In the genomic region with DNA sequence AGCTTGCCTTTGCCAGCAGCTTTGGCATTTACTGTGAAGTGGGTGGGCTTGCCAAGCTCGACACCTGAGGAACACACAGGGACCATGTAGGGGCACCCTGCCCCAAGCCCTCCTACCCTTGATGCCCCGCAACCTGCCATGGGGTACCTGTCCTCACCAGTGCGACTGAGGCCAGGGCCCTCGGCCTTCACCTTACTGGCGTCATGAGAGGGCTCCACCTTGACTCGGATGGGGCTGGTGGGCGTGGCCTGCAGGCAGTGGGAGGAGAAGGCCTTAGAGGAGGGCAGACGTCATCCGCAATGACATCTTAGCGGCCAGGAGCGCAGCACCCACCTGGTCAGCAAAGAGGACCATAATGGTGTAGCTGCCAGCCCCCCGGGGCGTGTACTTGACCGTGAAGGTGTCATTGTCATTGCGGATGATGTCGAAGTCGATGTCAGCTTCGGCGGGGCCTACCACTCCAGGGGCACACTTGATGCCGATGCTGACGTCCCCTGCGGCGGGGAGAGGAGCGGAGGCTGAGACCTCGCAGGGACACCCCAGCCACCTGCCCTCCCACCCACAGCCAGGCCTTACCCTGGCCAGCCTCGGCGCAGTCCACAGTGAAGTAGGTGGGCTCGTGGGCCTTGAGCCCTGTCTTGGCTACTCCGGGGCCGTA, we compare ENCODE assay signal across 20 cellular contexts. TPM values are rescaled to one million over a fixed set of nuclear protein-coding genes. Genes with fewer than 3 reads are reported as not detected.
DNase-seq lines count a peak whose midpoint lies in the region; ATAC-seq and TF ChIP-seq lines count a peak whose summit lies in the region.
"Had no signal": no experiment of that assay in that cellular context is flagged by ENCODE, and none has a peak within 500 bp of the region (broad histone marks: within the 10 kb centered on the region; RNA-seq: fewer than 3 reads in every experiment).

No MANE protein-coding gene starts in this region.

- CTCF ChIA-PET in Calu3 (lab: Charles Lee) = interaction anchor here (1.0 kb wide), 1 partner anchor 11 kb away, joined by 5 read pairs; no protein-coding TSS in a partner anchor

- H3K4me1 Mint-ChIP-seq in Calu3 (ENCODE audit: low read depth, unreplicated experiment) (peaks cover 7% of the 10 kb centered on the region), T-helper 17 cell (peaks cover 11% of the 10 kb centered on the region)
- H3K4me1 Mint-ChIP-seq in stimulated activated effector memory CD8-positive, alpha-beta T cell treated with anti-CD3 and anti-CD28 coated beads, Interleukin-12 subunit alpha, Interleukin-12 subunit beta, amount 100 ng/mL, for 72 hours = peaks cover 29% of the 10 kb centered on the region
- H3K4me1 Mint-ChIP-seq: nephron had no signal

- intact Hi-C loops in Calu3 (cut with micrococcal nuclease; ENCODE audit: unreplicated experiment) = no loop called here

- TSS peak; percentile 1 for BruUV-seq in Calu3 (replicated peaks; lab: Mats Ljungman, UMichigan)

- H3K9me3 Mint-ChIP-seq in Calu3 (ENCODE audit: low read depth, unreplicated experiment) = no peaks in the 10 kb centered on the region
- H3K9me3 Mint-ChIP-seq in stimulated activated effector memory CD8-positive, alpha-beta T cell treated with anti-CD3 and anti-CD28 coated beads, Interleukin-12 subunit alpha, Interleukin-12 subunit beta, amount 100 ng/mL, for 72 hours = no peaks in the 10 kb centered on the region
- H3K9me3 Mint-ChIP-seq: activated naive CD8-positive, alpha-beta T cell treated with anti-CD3 and anti-CD28 coated beads for 36 hours; activated T-helper 1 cell treated with anti-CD3 and anti-CD28 coated beads, Interleukin-12 subunit alpha, Interleukin-12 subunit beta, Interleukin-2, Interleukin-4 antibody, amounts not matched to agents 30 ng/mL and 10 ng/mL and 1 ng/mL, durations not matched to agents 14 hours and 24 hours and 36 hours; CD8-positive, alpha-beta T cell; stimulated activated memory B cell treated with anti-CD40 and anti-IgM and Interleukin-4, amounts not matched to agents 10 μg/mL and 1 μg/mL and 100 μg/mL, for 72 hours had no signal

- H3K27ac Mint-ChIP-seq in Calu3 (ENCODE audit: unreplicated experiment) (no peak overlapping the region), T-helper 17 cell (peak overlapping the region; percentile 75)
- H3K27ac Mint-ChIP-seq in stimulated activated effector memory CD8-positive, alpha-beta T cell treated with anti-CD3 and anti-CD28 coated beads, Interleukin-12 subunit alpha, Interleukin-12 subunit beta, amount 100 ng/mL, for 72 hours = peak overlapping the region; percentile 70
- H3K27ac Mint-ChIP-seq: activated CD4-positive, alpha-beta T cell treated with anti-CD3 and anti-CD28 coated beads for 36 hours; activated naive CD8-positive, alpha-beta T cell treated with anti-CD3 and anti-CD28 coated beads for 36 hours; nephron; stimulated activated memory B cell treated with anti-CD40 and anti-IgM and Interleukin-4, amounts not matched to agents 10 μg/mL and 1 μg/mL and 100 μg/mL, for 72 hours had no signal

- H3K27me3 ChIP-seq in effector memory CD4-positive, alpha-beta T cell (replicated peaks; ENCODE audit: control insufficient read depth, insufficient read depth, low read length, poor library complexity, severe bottlenecking) = no peaks in the 10 kb centered on the region

- H3K36me3 ChIP-seq in effector memory CD4-positive, alpha-beta T cell (ENCODE audit: control insufficient read depth, insufficient read depth, low read length) = peaks cover 94% of the 10 kb centered on the region

- no peaks in the 10 kb centered on the region for H3K9me3 ChIP-seq in T-helper 17 cell (ENCODE audit: control insufficient read depth, low read length, poor library complexity, severe bottlenecking)
- no peaks in the 10 kb centered on the region for H3K9me3 ChIP-seq in effector memory CD4-positive, alpha-beta T cell (ENCODE audit: control insufficient read depth, low read length)
- H3K9me3 ChIP-seq: HAP-1, thoracic aorta had no signal

- no peaks in the 10 kb centered on the region for H3K27me3 Mint-ChIP-seq in Calu3 (ENCODE audit: unreplicated experiment)
- H3K27me3 Mint-ChIP-seq in T-helper 17 cell = no peaks in the 10 kb centered on the region
- H3K27me3 Mint-ChIP-seq: activated CD4-positive, alpha-beta T cell treated with anti-CD3 and anti-CD28 coated beads for 36 hours; activated naive CD8-positive, alpha-beta T cell treated with anti-CD3 and anti-CD28 coated beads for 36 hours; stimulated activated memory B cell treated with anti-CD40 and anti-IgM and Interleukin-4, amounts not matched to agents 10 μg/mL and 1 μg/mL and 100 μg/mL, for 72 hours had no signal

- no peak overlapping the region for H3K4me3 ChIP-seq in effector memory CD4-positive, alpha-beta T cell (ENCODE audit: insufficient read depth, low read depth, low read length, poor library complexity, severe bottlenecking)
- H3K4me3 ChIP-seq: HAP-1, thoracic aorta had no signal

- H3K36me3 Mint-ChIP-seq in Calu3 (ENCODE audit: insufficient read depth, unreplicated experiment) (peaks cover 99% of the 10 kb centered on the region), T-helper 17 cell (ENCODE audit: low read depth) (peaks cover 2% of the 10 kb centered on the region)
- peaks cover 100% of the 10 kb centered on the region for H3K36me3 Mint-ChIP-seq in stimulated activated effector memory CD8-positive, alpha-beta T cell treated with anti-CD3 and anti-CD28 coated beads, Interleukin-12 subunit alpha, Interleukin-12 subunit beta, amount 100 ng/mL, for 72 hours

- no peak overlapping the region for H3K27ac ChIP-seq in effector memory CD4-positive, alpha-beta T cell (ENCODE audit: insufficient read depth, low read length, poor library complexity, severe bottlenecking)

- H3K4me3 Mint-ChIP-seq in Calu3 (ENCODE audit: low read depth, unreplicated experiment) = no peak overlapping the region
- H3K4me3 Mint-ChIP-seq in T-helper 17 cell = peak overlapping the region; percentile 15
- H3K4me3 Mint-ChIP-seq in stimulated activated effector memory CD8-positive, alpha-beta T cell treated with anti-CD3 and anti-CD28 coated beads, Interleukin-12 subunit alpha, Interleukin-12 subunit beta, amount 100 ng/mL, for 72 hours = no peak overlapping the region
- H3K4me3 Mint-ChIP-seq: activated CD4-positive, alpha-beta T cell treated with anti-CD3 and anti-CD28 coated beads for 36 hours; activated naive CD8-positive, alpha-beta T cell treated with anti-CD3 and anti-CD28 coated beads for 36 hours; activated T-helper 1 cell treated with anti-CD3 and anti-CD28 coated beads, Interleukin-12 subunit alpha, Interleukin-12 subunit beta, Interleukin-2, Interleukin-4 antibody, amounts not matched to agents 30 ng/mL and 10 ng/mL and 1 ng/mL, durations not matched to agents 14 hours and 24 hours and 36 hours; CD8-positive, alpha-beta T cell; nephron; stimulated activated memory B cell treated with anti-CD40 and anti-IgM and Interleukin-4, amounts not matched to agents 10 μg/mL and 1 μg/mL and 100 μg/mL, for 72 hours had no signal

- DNase-seq in Calu3 (no peak), T-helper 17 cell (no peak), DMS153 treated with DMSO at 0.1 percent for 48 hours (lab: John Stamatoyannopoulos, UW; ENCODE audit: unreplicated experiment) (no peak)
- DNase-seq in stimulated activated effector memory CD8-positive, alpha-beta T cell treated with anti-CD3 and anti-CD28 coated beads, Interleukin-12 subunit alpha, Interleukin-12 subunit beta, amount 100 ng/mL, for 72 hours (ENCODE audit: low spot score in 2 of 2) = no peak
- DNase-seq in effector memory CD4-positive, alpha-beta T cell = no peak
- DNase-seq: activated CD4-positive, alpha-beta T cell treated with anti-CD3 and anti-CD28 coated beads for 36 hours; activated naive CD8-positive, alpha-beta T cell treated with anti-CD3 and anti-CD28 coated beads for 36 hours; CD8-positive, alpha-beta T cell; Kasumi-1; mesendoderm; NCI-H1092; NCI-H1930; NCI-H2227 treated with DMSO at 0.1 percent for 48 hours; NCI-H748 treated with DMSO at 0.1 percent for 48 hours; SHP77 had no signal

- no peak for TF ChIP-seq CTCF in Calu3 (IDR thresholded peaks at IDR 0.05; ENCODE audit: unreplicated experiment)

- H3K4me1 ChIP-seq in effector memory CD4-positive, alpha-beta T cell (ENCODE audit: control insufficient read depth, insufficient read depth, low read length, poor library complexity, severe bottlenecking) = peaks cover 33% of the 10 kb centered on the region
- H3K4me1 ChIP-seq: HAP-1 had no signal

- no peak for ATAC-seq in T-helper 17 cell
- no peak for ATAC-seq in stimulated activated effector memory CD8-positive, alpha-beta T cell treated with anti-CD3 and anti-CD28 coated beads, Interleukin-12 subunit alpha, Interleukin-12 subunit beta, amount 100 ng/mL, for 72 hours
- ATAC-seq: activated CD4-positive, alpha-beta T cell treated with anti-CD3 and anti-CD28 coated beads for 36 hours; CD8-positive, alpha-beta T cell; stimulated activated memory B cell treated with anti-CD40 and anti-IgM and Interleukin-4, amounts not matched to agents 10 μg/mL and 1 μg/mL and 100 μg/mL, for 72 hours had no signal

RNA-seq across cellular contexts. Expression of a gene that starts 12.2 kb away (rescaled TPM):
- 973 and 1,240 TPM in 2 replicates for total RNA-seq in Calu3 (2022)
- total RNA-seq in T-helper 17 cell = 1,000 to 10,000 TPM; 1,780 to 2,536 TPM

RNA-seq across cellular contexts. Expression of a gene that starts 16.9 kb away (rescaled TPM):
- total RNA-seq in Calu3 (2022) (75.1 TPM in 2 replicates), T-helper 17 cell (100 to 1,000 TPM; 121 to 132 TPM)

RNA-seq across cellular contexts. Expression of a gene that starts 36.0 kb away (rescaled TPM):
- total RNA-seq in Calu3 (2022) (1,458 and 1,495 TPM in 2 replicates), T-helper 17 cell (1,000 to 10,000 TPM; 4,596 to 4,820 TPM)

RNA-seq across cellular contexts. Expression of a gene that starts 46.8 kb away (rescaled TPM):
- total RNA-seq in Calu3 (2022) (28.8 and 30.6 TPM in 2 replicates), T-helper 17 cell (10 to 100 TPM; 20.5 to 22.6 TPM)

RNA-seq across cellular contexts. Expression of a gene that starts 49.1 kb away (rescaled TPM):
- total RNA-seq in Calu3 (2022) = 55.0 and 56.3 TPM in 2 replicates
- 10 to 100 TPM; 84.1 to 95.7 TPM for total RNA-seq in T-helper 17 cell
